10 cellular contexts compared by ENCODE assay signal in genomic region chr3:195209836-195210551, GRCh38.
DNase-seq lines count a peak whose midpoint lies in the region; ATAC-seq and TF ChIP-seq lines count a peak whose summit lies in the region.
"Had no signal": no experiment of that assay in that cellular context is flagged by ENCODE, and none has a peak within 500 bp of the region (broad histone marks: within the 10 kb centered on the region; RNA-seq: fewer than 3 reads in every experiment).

No MANE protein-coding gene starts in this region.

- H3K36me3 Mint-ChIP-seq in neural progenitor cell = peaks cover 10% of the 10 kb centered on the region

- H3K27ac Mint-ChIP-seq in neural progenitor cell = peak overlapping the region; percentile 97
- H3K27ac Mint-ChIP-seq: IgD-negative memory B cell had no signal

- no peak for TF ChIP-seq CTCF in A673 (conservative IDR thresholded peaks at IDR 0.05; ENCODE audit: low read depth, low read length)
- TF ChIP-seq CTCF in fibroblast of lung (conservative IDR thresholded peaks at IDR 0.05 in 1 of 2, IDR thresholded peaks at IDR 0.05 in 1 of 2; ENCODE audit: low read depth in 1 of 2, low read length in 2 of 2) = no peak
- no peak for TF ChIP-seq CTCF in neural progenitor cell (IDR thresholded peaks at IDR 0.05)

- no peaks in the 10 kb centered on the region for H3K36me3 ChIP-seq in A673 (ENCODE audit: insufficient read depth, low read length, poor library complexity, severe bottlenecking)
- H3K36me3 ChIP-seq in fibroblast of lung (ENCODE audit: control insufficient read depth, insufficient read depth, low read length) = no peaks in the 10 kb centered on the region
- no peaks in the 10 kb centered on the region for H3K36me3 ChIP-seq in neural progenitor cell

- H3K4me1 Mint-ChIP-seq in neural progenitor cell = peaks cover 38% of the 10 kb centered on the region

- peak overlapping the region; percentile 63 for H2AFZ ChIP-seq in fibroblast of lung (ENCODE audit: low read length)
- no peak overlapping the region for H2AFZ ChIP-seq in neural progenitor cell (replicated peaks)

- H3F3A ChIP-seq in neural progenitor cell (ENCODE audit: low read depth) = no peaks in the 10 kb centered on the region

- CTCF ChIA-PET in A673 (lab: Charles Lee) = no interaction called here

- no peak for DNase-seq in A673 (ENCODE audit: low spot score)
- peak; percentile 63 for DNase-seq in RPMI7951 (ENCODE audit: low read depth)
- peak in 1 of 2 donors; percentile 62 for DNase-seq in fibroblast of lung (ENCODE audit: low read depth in 2 of 2)
- no peak for DNase-seq in neural progenitor cell (ENCODE audit: low spot score)
- no peak for DNase-seq in effector CD4-positive, alpha-beta T cell
- DNase-seq in pons (ENCODE audit: low spot score) = no peak
- DNase-seq in ecto neural progenitor cell (ENCODE audit: low spot score) = no peak
- DNase-seq: ACHN had no signal

- H3K27me3 ChIP-seq in A673 (replicated peaks; ENCODE audit: insufficient read depth, low read depth, low read length, poor library complexity) (no peaks in the 10 kb centered on the region), fibroblast of lung (ENCODE audit: control insufficient read depth, insufficient read depth, low read length) (no peaks in the 10 kb centered on the region), neural progenitor cell (no peaks in the 10 kb centered on the region)

- no TSS peak for BruUV-seq in A673 (replicated peaks; lab: Mats Ljungman, UMichigan)

- H3K79me2 ChIP-seq in fibroblast of lung (ENCODE audit: control insufficient read depth, insufficient read depth, low read length) (peaks cover 16% of the 10 kb centered on the region), neural progenitor cell (ENCODE audit: low read depth) (peaks cover 52% of the 10 kb centered on the region)

- no peak for ATAC-seq in HG02763 (IDR thresholded peaks at IDR 0.05; ENCODE audit: unreplicated experiment)

- peak overlapping the region; percentile 79 for H3K4me2 ChIP-seq in fibroblast of lung (ENCODE audit: extremely low read depth, insufficient read depth, low read length)
- H3K4me2 ChIP-seq in neural progenitor cell = no peak overlapping the region

- intact Hi-C loops in A673 (cut with micrococcal nuclease; ENCODE audit: unreplicated experiment) = no loop called here

- H3K9me3 ChIP-seq in A673 (ENCODE audit: low read depth, low read length, poor library complexity, severe bottlenecking) (no peaks in the 10 kb centered on the region), fibroblast of lung (ENCODE audit: control insufficient read depth, insufficient read depth, low read depth, low read length) (no peaks in the 10 kb centered on the region), neural progenitor cell (ENCODE audit: low read depth) (no peaks in the 10 kb centered on the region)

- H3K4me3 Mint-ChIP-seq in neural progenitor cell = peak overlapping the region; percentile 54
- H3K4me3 Mint-ChIP-seq: IgD-negative memory B cell had no signal

- peaks cover 5% of the 10 kb centered on the region for H3K27me3 Mint-ChIP-seq in neural progenitor cell (ENCODE audit: insufficient read depth, low read depth)
- H3K27me3 Mint-ChIP-seq: IgD-negative memory B cell had no signal

- H3K4me3 ChIP-seq in A673 (ENCODE audit: low read depth, low read length, poor library complexity, severe bottlenecking) (no peak overlapping the region), fibroblast of lung (replicated peaks in 1 of 4; ENCODE audit: control extremely low read depth in 1 of 4, insufficient read depth in 1 of 4, low read depth in 3 of 4, low read length in 4 of 4) (peak overlapping the region in 3 of 4 experiments; percentile 5 to 41 (median 28)), neural progenitor cell (no peak overlapping the region)

- peaks cover 27% of the 10 kb centered on the region for H3K4me1 ChIP-seq in A673 (ENCODE audit: insufficient read depth, low read length, poor library complexity, severe bottlenecking)
- H3K4me1 ChIP-seq in fibroblast of lung (ENCODE audit: control insufficient read depth, extremely low read depth, insufficient read depth, low read length) = peaks cover 38% of the 10 kb centered on the region
- H3K4me1 ChIP-seq in neural progenitor cell = peaks cover 8% of the 10 kb centered on the region

- peaks cover 7% of the 10 kb centered on the region for H3K9me3 Mint-ChIP-seq in neural progenitor cell
- H3K9me3 Mint-ChIP-seq: IgD-negative memory B cell had no signal

- no peaks in the 10 kb centered on the region for H4K20me1 ChIP-seq in fibroblast of lung (ENCODE audit: control insufficient read depth, extremely low read depth, insufficient read depth, low read length)
- H4K20me1 ChIP-seq in neural progenitor cell (ENCODE audit: low read depth) = peaks cover 7% of the 10 kb centered on the region

- peak overlapping the region; percentile 67 for H3K9ac ChIP-seq in fibroblast of lung (ENCODE audit: insufficient read depth, low read length)
- no peak overlapping the region for H3K9ac ChIP-seq in neural progenitor cell

- H3K27ac ChIP-seq in A673 (ENCODE audit: low read depth, low read length, poor library complexity, severe bottlenecking) (peak overlapping the region; percentile 3), fibroblast of lung (ENCODE audit: insufficient read depth, low read length) (peak overlapping the region; percentile 98), neural progenitor cell (no peak overlapping the region)

- POLR2A ChIA-PET in A673 (lab: Charles Lee; ENCODE audit: low non-redundant PET) = interaction anchor here (0.6 kb wide), 1 partner anchor 26 kb away, joined by 3 read pairs; no protein-coding TSS in a partner anchor

Comparison
In these comparisons a context has a peak if more than half of its experiments do, and no peak if none do; other contexts are left out.
1. H3K4me3 ChIP-seq: peak in fibroblast of lung (3 of 4); none in A673 (single experiment) and neural progenitor cell (single experiment).